In genomic region chr1:116380499-116381316, GRCh38 we compare ENCODE assay signal across 10 cellular contexts. TPM values are rescaled to one million over a fixed set of nuclear protein-coding genes. Genes with fewer than 3 reads are reported as not detected.
A peak's percentile ranks its signal among the peaks of the same experiment; 100 is the strongest.
DNase-seq lines count a peak whose midpoint lies in the region; ATAC-seq lines count a peak whose summit lies in the region.
"Had no signal": no experiment of that assay in that cellular context is flagged by ENCODE, and none has a peak within 500 bp of the region (broad histone marks: within the 10 kb centered on the region; RNA-seq: fewer than 3 reads in every experiment).

No MANE protein-coding gene starts in this region.

- H2BK12ac ChIP-seq in mesenchymal stem cell (ENCODE audit: low read length in 2 of 2): no peak overlapping the region

- peaks cover 98% of the 10 kb centered on the region for H4K20me1 ChIP-seq in Karpas-422 (ENCODE audit: insufficient read depth, low read depth, low read length)

- peaks cover 0 to 1% of the 10 kb centered on the region in 2 donors for H3K9me3 Mint-ChIP-seq in activated T-cell treated with anti-CD3 and anti-CD28 coated beads, Interleukin-2, amount 50 U/mL, for 72 hours
- H3K9me3 Mint-ChIP-seq in stimulated activated memory B cell treated with anti-CD40 and anti-IgM and Interleukin-4, amounts not matched to agents 10 μg/mL and 1 μg/mL and 100 μg/mL, for 72 hours: no peaks in the 10 kb centered on the region

- H4K91ac ChIP-seq in mesenchymal stem cell (ENCODE audit: low read length): no peak overlapping the region

- no peaks in the 10 kb centered on the region for H3K9me3 ChIP-seq in Karpas-422 (ENCODE audit: low read length)
- H3K9me3 ChIP-seq in duodenal mucosa (ENCODE audit: control insufficient read depth in 1 of 2, low read length in 2 of 2): no peaks in the 10 kb centered on the region
- H3K9me3 ChIP-seq in mesenchymal stem cell (ENCODE audit: control insufficient read depth, low read length): no peaks in the 10 kb centered on the region

- H3K18ac ChIP-seq in mesenchymal stem cell (ENCODE audit: low read depth in 1 of 2, low read length in 2 of 2): no peak overlapping the region

- H3K4me2 ChIP-seq in Karpas-422 (ENCODE audit: low read depth, low read length, poor library complexity, severe bottlenecking) (peak overlapping the region; percentile 91), mesenchymal stem cell (ENCODE audit: low read length, poor library complexity, severe bottlenecking) (no peak overlapping the region)

- no peak overlapping the region for H2BK120ac ChIP-seq in mesenchymal stem cell (ENCODE audit: low read depth, low read length)

- H3K27ac ChIP-seq in Karpas-422 (ENCODE audit: low read length) (peak overlapping the region; percentile 96), duodenal mucosa (ENCODE audit: low read depth, low read length) (no peak overlapping the region), mesenchymal stem cell (ENCODE audit: low read length, poor library complexity, severe bottlenecking) (no peak overlapping the region)

- no peak overlapping the region for H2BK5ac ChIP-seq in mesenchymal stem cell (ENCODE audit: low read depth, low read length, poor library complexity, severe bottlenecking)

- no peak overlapping the region for H3K4ac ChIP-seq in mesenchymal stem cell (ENCODE audit: low read depth in 1 of 2, low read length in 2 of 2)

- H3K9me2 ChIP-seq in Karpas-422 (replicated peaks; ENCODE audit: insufficient read depth, low read length): no peaks in the 10 kb centered on the region

- H3K4me1 Mint-ChIP-seq in activated T-cell treated with anti-CD3 and anti-CD28 coated beads, Interleukin-2, amount 50 U/mL, for 72 hours (ENCODE audit: low read depth): peaks cover 94% of the 10 kb centered on the region
- H3K4me1 Mint-ChIP-seq in stimulated activated memory B cell treated with anti-CD40 and anti-IgM and Interleukin-4, amounts not matched to agents 10 μg/mL and 1 μg/mL and 100 μg/mL, for 72 hours: peaks cover 77% of the 10 kb centered on the region

- DNase-seq in activated T-cell treated with anti-CD3 and anti-CD28 coated beads, Interleukin-2, amount 50 U/mL, for 72 hours: no peak
- DNase-seq in activated T-cell treated with anti-CD3 and anti-CD28 coated beads, Interleukin-2, amount 50 U/mL, for 48 hours: no peak
- DNase-seq in Karpas-422: peak; percentile 68
- DNase-seq in mesenchymal stem cell: no peak
- DNase-seq in kidney glomerular epithelial cell (lab: John Stamatoyannopoulos, UW): no peak
- DNase-seq in stimulated activated CD4-positive, alpha-beta T cell treated with anti-CD3 and anti-CD28 coated beads, Interleukin-4, amount 100 ng/mL, for 24 hours: no peak
- DNase-seq: activated CD8-positive, alpha-beta memory T cell treated with anti-CD3 and anti-CD28 coated beads for 24 hours; GF-D8 had no signal

- no peak overlapping the region for H4K8ac ChIP-seq in mesenchymal stem cell (ENCODE audit: low read length)

- H3K36me3 Mint-ChIP-seq in activated T-cell treated with anti-CD3 and anti-CD28 coated beads, Interleukin-2, amount 50 U/mL, for 72 hours (ENCODE audit: insufficient read depth in 2 of 2): peaks cover 2 to 11% of the 10 kb centered on the region in 2 donors
- H3K36me3 Mint-ChIP-seq in stimulated activated memory B cell treated with anti-CD40 and anti-IgM and Interleukin-4, amounts not matched to agents 10 μg/mL and 1 μg/mL and 100 μg/mL, for 72 hours: peaks cover 9% of the 10 kb centered on the region

- peak overlapping the region in 1 of 2 donors; percentile 48 for H3K4me3 Mint-ChIP-seq in activated T-cell treated with anti-CD3 and anti-CD28 coated beads, Interleukin-2, amount 50 U/mL, for 72 hours
- H3K4me3 Mint-ChIP-seq in stimulated activated memory B cell treated with anti-CD40 and anti-IgM and Interleukin-4, amounts not matched to agents 10 μg/mL and 1 μg/mL and 100 μg/mL, for 72 hours: peak overlapping the region; percentile 50

- no peak overlapping the region for H3K9ac ChIP-seq in Karpas-422 (ENCODE audit: low read length)
- no peak overlapping the region for H3K9ac ChIP-seq in duodenal mucosa (ENCODE audit: low read depth in 1 of 2, low read length in 2 of 2)
- H3K9ac ChIP-seq in mesenchymal stem cell (ENCODE audit: low read length): no peak overlapping the region

- peaks cover 99% of the 10 kb centered on the region for H3K79me2 ChIP-seq in Karpas-422 (ENCODE audit: low read length)

- no peak overlapping the region for H2BK15ac ChIP-seq in mesenchymal stem cell (ENCODE audit: low read depth, poor library complexity, severe bottlenecking)

- no peak overlapping the region for H3K23ac ChIP-seq in mesenchymal stem cell (ENCODE audit: low read length in 2 of 2)

- peaks cover 12% of the 10 kb centered on the region for H3K79me1 ChIP-seq in mesenchymal stem cell (replicated peaks; ENCODE audit: low read length, poor library complexity, severe bottlenecking)

- H2AK5ac ChIP-seq in mesenchymal stem cell (ENCODE audit: low read length, severe bottlenecking): no peak overlapping the region

- H3K4me1 ChIP-seq in Karpas-422 (ENCODE audit: low read length) (peaks cover 99% of the 10 kb centered on the region), duodenal mucosa (ENCODE audit: control insufficient read depth in 1 of 2, insufficient read depth in 2 of 2, low read length in 2 of 2) (peaks cover 55 to 75% of the 10 kb centered on the region in 2 donors), mesenchymal stem cell (ENCODE audit: control insufficient read depth, insufficient read depth, low read depth, low read length) (peaks cover 11% of the 10 kb centered on the region)

- no peaks in the 10 kb centered on the region for H3K27me3 Mint-ChIP-seq in activated T-cell treated with anti-CD3 and anti-CD28 coated beads, Interleukin-2, amount 50 U/mL, for 72 hours (ENCODE audit: low read depth)
- H3K27me3 Mint-ChIP-seq in stimulated activated memory B cell treated with anti-CD40 and anti-IgM and Interleukin-4, amounts not matched to agents 10 μg/mL and 1 μg/mL and 100 μg/mL, for 72 hours: no peaks in the 10 kb centered on the region

- no peak for ATAC-seq in activated T-cell treated with anti-CD3 and anti-CD28 coated beads, Interleukin-2, amount 50 U/mL, for 72 hours (replicated peaks in 1 of 2)
- ATAC-seq in stimulated activated memory B cell treated with anti-CD40 and anti-IgM and Interleukin-4, amounts not matched to agents 10 μg/mL and 1 μg/mL and 100 μg/mL, for 72 hours: no peak

- H2AFZ ChIP-seq in Karpas-422 (ENCODE audit: low read length) (no peak overlapping the region), mesenchymal stem cell (ENCODE audit: low read depth, low read length) (no peak overlapping the region)

- H3K36me3 ChIP-seq in Karpas-422 (ENCODE audit: insufficient read depth, low read length): peaks cover 97% of the 10 kb centered on the region
- H3K36me3 ChIP-seq in duodenal mucosa (ENCODE audit: control insufficient read depth in 1 of 2, insufficient read depth in 2 of 2, low read length in 2 of 2): peaks cover 22 to 26% of the 10 kb centered on the region in 2 donors
- H3K36me3 ChIP-seq in mesenchymal stem cell (ENCODE audit: control insufficient read depth in 1 of 2, insufficient read depth in 2 of 2, low read depth in 1 of 2, low read length in 2 of 2): peaks cover 4 to 21% of the 10 kb centered on the region in 2 experiments

- WGBS in mesenchymal stem cell: 92% methylated on average over 4 of the region's 8 CpGs

- no peak overlapping the region for H3K14ac ChIP-seq in mesenchymal stem cell (ENCODE audit: low read length in 2 of 2)

- no peaks in the 10 kb centered on the region for H3K27me3 ChIP-seq in Karpas-422 (ENCODE audit: low read length)
- H3K27me3 ChIP-seq in duodenal mucosa (ENCODE audit: control insufficient read depth in 1 of 2, insufficient read depth in 2 of 2, low read length in 2 of 2): no peaks in the 10 kb centered on the region
- no peaks in the 10 kb centered on the region for H3K27me3 ChIP-seq in mesenchymal stem cell (ENCODE audit: control insufficient read depth in 1 of 2, insufficient read depth in 1 of 2, low read length in 2 of 2)

- H3K27ac Mint-ChIP-seq in activated T-cell treated with anti-CD3 and anti-CD28 coated beads, Interleukin-2, amount 50 U/mL, for 72 hours: peak overlapping the region; percentile 76
- H3K27ac Mint-ChIP-seq in stimulated activated memory B cell treated with anti-CD40 and anti-IgM and Interleukin-4, amounts not matched to agents 10 μg/mL and 1 μg/mL and 100 μg/mL, for 72 hours: peak overlapping the region; percentile 77

- H3K4me3 ChIP-seq in Karpas-422 (ENCODE audit: low read length) (no peak overlapping the region), duodenal mucosa (ENCODE audit: low read depth in 1 of 2, low read length in 2 of 2) (peak overlapping the region; percentile 3 to 31), mesenchymal stem cell (ENCODE audit: insufficient read depth in 1 of 2, low read depth in 1 of 2, low read length in 2 of 2) (no peak overlapping the region)

RNA-seq across cellular contexts. Expression of gene ATP1A1, which starts 7.7 kb away (rescaled TPM):
- total RNA-seq in activated T-cell treated with anti-CD3 and anti-CD28 coated beads, Interleukin-2, amount 50 U/mL, for 72 hours: 100 to 1,000 TPM; 177 to 206 TPM
- 931 and 967 TPM in 2 replicates for total RNA-seq in Karpas-422 (2014; rRNA removed; shearing (Covaris generic); ENCODE audit: low replicate concordance)
- polyA plus RNA-seq in mesenchymal stem cell (2013, experiment 1 of 2): 128 TPM
- polyA plus RNA-seq in mesenchymal stem cell (2013, experiment 2 of 2): 126 TPM

Comparison
In these comparisons a context has a peak if more than half of its experiments do, and no peak if none do; other contexts are left out.
1. H3K4me3 ChIP-seq: peak in duodenal mucosa (2 of 2); none in Karpas-422 (single experiment) and mesenchymal stem cell (0 of 2).